ENCODE assay signal across 9 cellular contexts in the genomic region with DNA sequence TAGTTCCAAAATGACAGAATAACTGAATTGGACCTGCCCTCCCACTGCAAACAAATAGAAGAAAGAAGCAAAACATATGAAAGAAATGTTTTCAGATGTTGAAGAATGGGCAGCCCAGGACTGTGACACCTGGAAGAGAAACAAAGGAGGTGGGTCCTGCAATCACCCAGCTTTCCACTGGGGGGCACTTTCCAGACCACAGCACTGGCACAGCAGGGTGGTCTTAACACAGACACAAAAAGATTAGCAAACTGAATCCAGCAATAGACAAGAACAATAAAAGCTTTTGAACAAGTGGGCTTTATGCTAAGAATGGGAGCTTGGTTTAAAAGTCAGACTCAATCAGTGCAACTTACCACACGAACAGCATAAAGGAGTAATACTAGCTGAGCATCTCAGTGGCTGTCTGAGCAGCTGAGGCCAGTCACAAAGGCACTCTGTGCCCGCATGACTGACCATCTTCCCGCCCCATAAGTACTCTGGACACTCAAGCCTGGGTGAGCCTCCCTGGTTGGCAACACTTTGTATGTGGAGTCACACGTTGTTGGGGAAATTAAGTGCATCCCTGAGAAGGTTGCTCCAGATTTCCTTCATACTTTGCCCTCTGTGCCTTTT. TPM values are rescaled to one million over a fixed set of nuclear protein-coding genes. Genes with fewer than 3 reads are reported as not detected.
DNase-seq lines count a peak whose midpoint lies in the region; ATAC-seq and TF ChIP-seq lines count a peak whose summit lies in the region.
"Had no signal": no experiment of that assay in that cellular context is flagged by ENCODE, and none has a peak within 500 bp of the region (broad histone marks: within the 10 kb centered on the region; RNA-seq: fewer than 3 reads in every experiment).

No MANE protein-coding gene starts in this region.

- peak; percentile 60 for TF ChIP-seq CTCF in GM12865 (IDR thresholded peaks at IDR 0.05; ENCODE audit: insufficient read depth, low read depth, low read length, missing control alignments)
- peak in 2 of 3 experiments; percentile 15 to 22 for TF ChIP-seq CTCF in esophagus muscularis mucosa (IDR thresholded peaks at IDR 0.05)

- DNase-seq in 8988T = peak; percentile 19
- DNase-seq in GM12865 (ENCODE audit: low read depth) = peak; percentile 24
- DNase-seq in NCI-H748 (lab: John Stamatoyannopoulos, UW; ENCODE audit: unreplicated experiment) = peak; percentile 67
- DNase-seq in esophagus muscularis mucosa (ENCODE audit: extremely low spot score) = no peak
- DNase-seq in RPMI8226 = no peak
- no peak for DNase-seq in NCI-H2196 (lab: John Stamatoyannopoulos, UW; ENCODE audit: unreplicated experiment)

- no peak for TF ChIP-seq EP300 in esophagus muscularis mucosa (IDR thresholded peaks at IDR 0.05)

- no peak for TF ChIP-seq POLR2A in esophagus muscularis mucosa (IDR thresholded peaks at IDR 0.05; ENCODE audit: low read depth)
- no peak for TF ChIP-seq POLR2A in GM18505 (IDR thresholded peaks at IDR 0.05; ENCODE audit: borderline replicate concordance, extremely low read depth, insufficient read depth, insufficient read length)

- intact Hi-C loops in esophagus muscularis mucosa (cut with DNase I) = no loop called here

- no peaks in the 10 kb centered on the region for H3K27me3 ChIP-seq in esophagus muscularis mucosa

- H3K4me1 ChIP-seq in esophagus muscularis mucosa = no peaks in the 10 kb centered on the region

- 76% methylated on average over 2 of the region's 4 CpGs for WGBS in esophagus muscularis mucosa

- H3K4me3 ChIP-seq in GM12865 (ENCODE audit: low read depth, low read length) (no peak overlapping the region), esophagus muscularis mucosa (no peak overlapping the region)
- H3K4me3 ChIP-seq: skin epidermis had no signal

- no peak overlapping the region for H3K27ac ChIP-seq in esophagus muscularis mucosa (replicated peaks in 1 of 4)
- H3K27ac ChIP-seq: skin epidermis had no signal

- H3K36me3 ChIP-seq in esophagus muscularis mucosa = no peaks in the 10 kb centered on the region

- H3K9me3 ChIP-seq in esophagus muscularis mucosa = no peaks in the 10 kb centered on the region

- ATAC-seq in GM18505 (IDR thresholded peaks at IDR 0.05; ENCODE audit: unreplicated experiment) (no peak), HG03135 (IDR thresholded peaks at IDR 0.05; ENCODE audit: unreplicated experiment) (no peak)

RNA-seq across cellular contexts. Expression of a gene that starts 27.7 kb away (rescaled TPM):
- total RNA-seq in esophagus muscularis mucosa = 10 to 100 TPM; 23.3 to 27.8 (median 26.3) TPM

RNA-seq across cellular contexts. Expression of a gene that starts 27.8 kb away (rescaled TPM):
- 10 to 100 TPM; 20.2 to 32.2 (median 26.0) TPM for total RNA-seq in esophagus muscularis mucosa

RNA-seq across cellular contexts. Expression of a gene that starts 46.8 kb away (rescaled TPM):
- total RNA-seq in esophagus muscularis mucosa = 1 to 10 TPM; 4.3 to 9.1 (median 6.4) TPM

Comparison
In these comparisons a context has a peak if more than half of its experiments do, and no peak if none do; other contexts are left out.
1. DNase-seq: peak in 8988T (single experiment), GM12865 (single experiment) and NCI-H748 (single experiment); none in esophagus muscularis mucosa (single experiment), RPMI8226 (single experiment) and NCI-H2196 (single experiment).